Comparison of ENCODE assay signal across 1 cellular context in the genomic region with DNA sequence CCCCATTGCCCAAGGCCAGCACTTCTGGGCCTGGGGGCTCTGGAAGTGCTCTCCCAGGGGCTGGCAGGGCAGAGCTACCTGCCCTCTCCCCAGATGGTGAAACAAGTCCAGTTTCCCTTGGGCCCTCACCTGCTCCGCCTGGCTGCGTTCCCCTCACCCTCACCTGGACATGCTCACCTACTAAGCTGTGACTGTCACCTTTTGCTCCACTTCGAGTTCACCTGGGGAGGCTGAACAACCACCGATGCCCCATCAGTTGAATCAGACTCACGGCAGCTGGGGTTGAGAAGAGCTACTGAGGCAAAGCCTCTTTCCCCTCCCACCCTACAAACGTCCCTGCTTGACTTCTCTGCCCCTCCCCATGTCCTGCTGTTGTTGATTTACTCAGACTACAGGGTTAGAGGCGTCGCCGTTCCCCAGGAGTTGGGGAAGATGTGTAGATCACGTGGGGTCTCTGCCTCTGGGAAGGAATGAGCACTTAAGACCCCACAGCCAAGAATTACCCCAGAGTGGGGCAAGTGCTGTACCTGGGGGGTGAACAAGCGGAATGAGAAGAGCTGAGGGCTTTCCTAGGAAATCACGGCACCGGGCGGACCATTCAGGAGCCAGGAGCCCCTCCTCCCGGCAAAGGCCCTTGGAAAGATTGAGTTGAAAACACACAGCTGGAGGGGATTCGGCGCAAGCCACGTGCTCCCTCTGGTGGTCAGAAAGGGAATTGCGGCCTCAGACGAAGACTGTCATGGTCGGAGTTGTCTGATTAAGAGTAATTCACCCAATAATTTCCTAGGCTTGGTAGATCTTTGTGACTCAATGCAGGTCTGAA.
TF ChIP-seq lines count a peak whose summit lies in the region.

No MANE protein-coding gene starts in this region.

TF ChIP-seq in K562, 482 proteins besides CTCF, POLR2A, EP300 and RAD21:
- TF ChIP-seq CREB3 (tag; conservative IDR thresholded peaks at IDR 0.05; ENCODE audit: low read depth) (no peak), KLF16 (IDR thresholded peaks at IDR 0.05) (peak; percentile 49; the same call in 1 of the 2 replicates), SMC3 (conservative IDR thresholded peaks at IDR 0.05; ENCODE audit: insufficient read depth, low read depth, low read length) (peak; percentile 91), CBFB (CRISPR knock-in tag; IDR thresholded peaks at IDR 0.05) (0 out of 2 replicates have a peak, but pooled peaks have one; percentile 2), ZBTB7A (IDR thresholded peaks at IDR 0.05; ENCODE audit: borderline replicate concordance, control insufficient read depth, low read depth, low read length) (peak; percentile 60; the same call in 1 of the 2 replicates), ZNF175 (CRISPR knock-in tag; IDR thresholded peaks at IDR 0.05; ENCODE audit: low read depth) (no peak), SMAD4 (CRISPR knock-in tag; conservative IDR thresholded peaks at IDR 0.05) (0 out of 2 replicates have a peak, but pooled peaks have one; percentile 20), TBL1XR1 (IDR thresholded peaks at IDR 0.05; ENCODE audit: low read length in 2 of 2) (no peak), MYC (IDR thresholded peaks at IDR 0.05; ENCODE audit: low read depth, low read length) (0 out of 2 replicates have a peak, but pooled peaks have one; percentile 13), MYC (CRISPR knock-in tag; IDR thresholded peaks at IDR 0.05; ENCODE audit: borderline replicate concordance, low read depth) (no peak), RCOR1 (IDR thresholded peaks at IDR 0.05; ENCODE audit: borderline replicate concordance in 1 of 2, low read depth in 2 of 2, low read length in 2 of 2) (peak in 1 of 2 experiments; percentile 15; a peak in 1 of 4 replicates), YY1 (IDR thresholded peaks at IDR 0.05; ENCODE audit: borderline replicate concordance in 1 of 3, control insufficient read depth in 1 of 3, extremely low read depth in 1 of 3, insufficient read depth in 3 of 3, insufficient read length in 1 of 3, insufficient replicate concordance in 2 of 3, low read depth in 1 of 3, low read length in 2 of 3) (peak in 1 of 3 experiments; percentile 22), ZC3H11A (IDR thresholded peaks at IDR 0.05; ENCODE audit: low read depth, low read length) (no peak), PML (IDR thresholded peaks at IDR 0.05; ENCODE audit: low read length) (no peak), ZNF133 (CRISPR knock-in tag; IDR thresholded peaks at IDR 0.05) (no peak), ATF1 (CRISPR knock-in tag; IDR thresholded peaks at IDR 0.05) (no peak), ATF1 (tag; IDR thresholded peaks at IDR 0.05) (0 out of 2 replicates have a peak, but pooled peaks have one; percentile 13), STAG1 (CRISPR knock-in tag; IDR thresholded peaks at IDR 0.05; ENCODE audit: borderline replicate concordance) (peak; percentile 67; the same call in 1 of the 2 replicates), SMAD3 (CRISPR knock-in tag; conservative IDR thresholded peaks at IDR 0.05) (no peak), NONO (IDR thresholded peaks at IDR 0.05; ENCODE audit: low read depth in 2 of 2, low read length in 1 of 2) (no peak), ZNF212 (CRISPR knock-in tag; IDR thresholded peaks at IDR 0.05) (no peak), HINFP (tag; conservative IDR thresholded peaks at IDR 0.05; ENCODE audit: low read depth) (peak; percentile 92), DACH1 (IDR thresholded peaks at IDR 0.05; ENCODE audit: partially characterized antibody) (peak; percentile 39), CREM (IDR thresholded peaks at IDR 0.05; ENCODE audit: low read depth) (peak; percentile 38; the same call in 1 of the 2 replicates), ZNF354B (CRISPR knock-in tag; IDR thresholded peaks at IDR 0.05) (no peak), CC2D1A (IDR thresholded peaks at IDR 0.05) (peak; percentile 69; the same call in 1 of the 2 replicates), TFAP4 (CRISPR knock-in tag; IDR thresholded peaks at IDR 0.05; ENCODE audit: borderline replicate concordance) (peak; percentile 86), JUND (IDR thresholded peaks at IDR 0.05; ENCODE audit: borderline replicate concordance, low read depth, low read length) (peak; percentile 29; the same call in 1 of the 2 replicates), JUND (tag; IDR thresholded peaks at IDR 0.05; ENCODE audit: borderline replicate concordance, low read depth, low read length) (no peak; the same call in 2 of the 3 replicates), ID3 (CRISPR knock-in tag; IDR thresholded peaks at IDR 0.05) (no peak), ID3 (tag; IDR thresholded peaks at IDR 0.05) (no peak), RB1 (IDR thresholded peaks at IDR 0.05; ENCODE audit: low read depth) (peak; percentile 52; the same call in 1 of the 2 replicates), ZBTB5 (IDR thresholded peaks at IDR 0.05) (0 out of 2 replicates have a peak, but pooled peaks have one; percentile 19), NELFE (IDR thresholded peaks at IDR 0.05; ENCODE audit: insufficient read depth, insufficient read length) (no peak), XRCC5 (IDR thresholded peaks at IDR 0.05; ENCODE audit: low read depth, low read length) (peak; percentile 75; the same call in 1 of the 2 replicates)
- TF ChIP-seq, protein P1, sequence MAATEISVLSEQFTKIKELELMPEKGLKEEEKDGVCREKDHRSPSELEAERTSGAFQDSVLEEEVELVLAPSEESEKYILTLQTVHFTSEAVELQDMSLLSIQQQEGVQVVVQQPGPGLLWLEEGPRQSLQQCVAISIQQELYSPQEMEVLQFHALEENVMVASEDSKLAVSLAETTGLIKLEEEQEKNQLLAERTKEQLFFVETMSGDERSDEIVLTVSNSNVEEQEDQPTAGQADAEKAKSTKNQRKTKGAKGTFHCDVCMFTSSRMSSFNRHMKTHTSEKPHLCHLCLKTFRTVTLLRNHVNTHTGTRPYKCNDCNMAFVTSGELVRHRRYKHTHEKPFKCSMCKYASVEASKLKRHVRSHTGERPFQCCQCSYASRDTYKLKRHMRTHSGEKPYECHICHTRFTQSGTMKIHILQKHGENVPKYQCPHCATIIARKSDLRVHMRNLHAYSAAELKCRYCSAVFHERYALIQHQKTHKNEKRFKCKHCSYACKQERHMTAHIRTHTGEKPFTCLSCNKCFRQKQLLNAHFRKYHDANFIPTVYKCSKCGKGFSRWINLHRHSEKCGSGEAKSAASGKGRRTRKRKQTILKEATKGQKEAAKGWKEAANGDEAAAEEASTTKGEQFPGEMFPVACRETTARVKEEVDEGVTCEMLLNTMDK (IDR thresholded peaks at IDR 0.05; ENCODE audit: borderline replicate concordance, insufficient read depth, low read depth, low read length, poor library complexity, severe bottlenecking) = no peak
- TF ChIP-seq, protein P2, sequence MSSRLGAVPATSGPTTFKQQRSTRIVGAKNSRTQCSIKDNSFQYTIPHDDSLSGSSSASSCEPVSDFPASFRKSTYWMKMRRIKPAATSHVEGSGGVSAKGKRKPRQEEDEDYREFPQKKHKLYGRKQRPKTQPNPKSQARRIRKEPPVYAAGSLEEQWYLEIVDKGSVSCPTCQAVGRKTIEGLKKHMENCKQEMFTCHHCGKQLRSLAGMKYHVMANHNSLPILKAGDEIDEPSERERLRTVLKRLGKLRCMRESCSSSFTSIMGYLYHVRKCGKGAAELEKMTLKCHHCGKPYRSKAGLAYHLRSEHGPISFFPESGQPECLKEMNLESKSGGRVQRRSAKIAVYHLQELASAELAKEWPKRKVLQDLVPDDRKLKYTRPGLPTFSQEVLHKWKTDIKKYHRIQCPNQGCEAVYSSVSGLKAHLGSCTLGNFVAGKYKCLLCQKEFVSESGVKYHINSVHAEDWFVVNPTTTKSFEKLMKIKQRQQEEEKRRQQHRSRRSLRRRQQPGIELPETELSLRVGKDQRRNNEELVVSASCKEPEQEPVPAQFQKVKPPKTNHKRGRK (tag; IDR thresholded peaks at IDR 0.05) = no peak
- TF ChIP-seq, protein P3, sequence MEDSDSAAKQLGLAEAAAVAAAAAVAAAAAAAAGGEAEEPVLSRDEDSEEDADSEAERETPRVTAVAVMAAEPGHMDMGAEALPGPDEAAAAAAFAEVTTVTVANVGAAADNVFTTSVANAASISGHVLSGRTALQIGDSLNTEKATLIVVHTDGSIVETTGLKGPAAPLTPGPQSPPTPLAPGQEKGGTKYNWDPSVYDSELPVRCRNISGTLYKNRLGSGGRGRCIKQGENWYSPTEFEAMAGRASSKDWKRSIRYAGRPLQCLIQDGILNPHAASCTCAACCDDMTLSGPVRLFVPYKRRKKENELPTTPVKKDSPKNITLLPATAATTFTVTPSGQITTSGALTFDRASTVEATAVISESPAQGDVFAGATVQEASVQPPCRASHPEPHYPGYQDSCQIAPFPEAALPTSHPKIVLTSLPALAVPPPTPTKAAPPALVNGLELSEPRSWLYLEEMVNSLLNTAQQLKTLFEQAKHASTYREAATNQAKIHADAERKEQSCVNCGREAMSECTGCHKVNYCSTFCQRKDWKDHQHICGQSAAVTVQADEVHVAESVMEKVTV (CRISPR knock-in tag; IDR thresholded peaks at IDR 0.05) = peak; percentile 67; the same call in 1 of the 2 replicates
- TF ChIP-seq, protein P4, sequence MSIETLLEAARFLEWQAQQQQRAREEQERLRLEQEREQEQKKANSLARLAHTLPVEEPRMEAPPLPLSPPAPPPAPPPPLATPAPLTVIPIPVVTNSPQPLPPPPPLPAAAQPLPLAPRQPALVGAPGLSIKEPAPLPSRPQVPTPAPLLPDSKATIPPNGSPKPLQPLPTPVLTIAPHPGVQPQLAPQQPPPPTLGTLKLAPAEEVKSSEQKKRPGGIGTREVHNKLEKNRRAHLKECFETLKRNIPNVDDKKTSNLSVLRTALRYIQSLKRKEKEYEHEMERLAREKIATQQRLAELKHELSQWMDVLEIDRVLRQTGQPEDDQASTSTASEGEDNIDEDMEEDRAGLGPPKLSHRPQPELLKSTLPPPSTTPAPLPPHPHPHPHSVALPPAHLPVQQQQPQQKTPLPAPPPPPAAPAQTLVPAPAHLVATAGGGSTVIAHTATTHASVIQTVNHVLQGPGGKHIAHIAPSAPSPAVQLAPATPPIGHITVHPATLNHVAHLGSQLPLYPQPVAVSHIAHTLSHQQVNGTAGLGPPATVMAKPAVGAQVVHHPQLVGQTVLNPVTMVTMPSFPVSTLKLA (conservative IDR thresholded peaks at IDR 0.05) = 0 out of 4 replicates have a peak, but pooled peaks of 1 of the 2 experiments have one; percentile 22
- TF ChIP-seq, protein P5, sequence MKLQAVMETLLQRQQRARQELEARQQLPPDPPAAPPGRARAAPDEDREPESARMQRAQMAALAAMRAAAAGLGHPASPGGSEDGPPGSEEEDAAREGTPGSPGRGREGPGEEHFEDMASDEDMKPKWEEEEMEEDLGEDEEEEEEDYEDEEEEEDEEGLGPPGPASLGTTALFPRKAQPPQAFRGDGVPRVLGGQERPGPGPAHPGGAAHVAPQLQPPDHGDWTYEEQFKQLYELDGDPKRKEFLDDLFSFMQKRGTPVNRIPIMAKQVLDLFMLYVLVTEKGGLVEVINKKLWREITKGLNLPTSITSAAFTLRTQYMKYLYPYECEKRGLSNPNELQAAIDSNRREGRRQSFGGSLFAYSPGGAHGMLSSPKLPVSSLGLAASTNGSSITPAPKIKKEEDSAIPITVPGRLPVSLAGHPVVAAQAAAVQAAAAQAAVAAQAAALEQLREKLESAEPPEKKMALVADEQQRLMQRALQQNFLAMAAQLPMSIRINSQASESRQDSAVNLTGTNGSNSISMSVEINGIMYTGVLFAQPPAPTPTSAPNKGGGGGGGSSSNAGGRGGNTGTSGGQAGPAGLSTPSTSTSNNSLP (IDR thresholded peaks at IDR 0.05; ENCODE audit: borderline replicate concordance, low read depth, low read length) = 0 out of 2 replicates have a peak, but pooled peaks have one; percentile 8
